In genomic region chr10:112848212-112848611, GRCh38 we compare ENCODE assay signal across 1 cellular context.
TF ChIP-seq lines count a peak whose summit lies in the region.

No MANE protein-coding gene starts in this region.

TF ChIP-seq in H1, 55 proteins besides CTCF, POLR2A, EP300 and RAD21 (continued from another document):
- TF ChIP-seq, protein P1, sequence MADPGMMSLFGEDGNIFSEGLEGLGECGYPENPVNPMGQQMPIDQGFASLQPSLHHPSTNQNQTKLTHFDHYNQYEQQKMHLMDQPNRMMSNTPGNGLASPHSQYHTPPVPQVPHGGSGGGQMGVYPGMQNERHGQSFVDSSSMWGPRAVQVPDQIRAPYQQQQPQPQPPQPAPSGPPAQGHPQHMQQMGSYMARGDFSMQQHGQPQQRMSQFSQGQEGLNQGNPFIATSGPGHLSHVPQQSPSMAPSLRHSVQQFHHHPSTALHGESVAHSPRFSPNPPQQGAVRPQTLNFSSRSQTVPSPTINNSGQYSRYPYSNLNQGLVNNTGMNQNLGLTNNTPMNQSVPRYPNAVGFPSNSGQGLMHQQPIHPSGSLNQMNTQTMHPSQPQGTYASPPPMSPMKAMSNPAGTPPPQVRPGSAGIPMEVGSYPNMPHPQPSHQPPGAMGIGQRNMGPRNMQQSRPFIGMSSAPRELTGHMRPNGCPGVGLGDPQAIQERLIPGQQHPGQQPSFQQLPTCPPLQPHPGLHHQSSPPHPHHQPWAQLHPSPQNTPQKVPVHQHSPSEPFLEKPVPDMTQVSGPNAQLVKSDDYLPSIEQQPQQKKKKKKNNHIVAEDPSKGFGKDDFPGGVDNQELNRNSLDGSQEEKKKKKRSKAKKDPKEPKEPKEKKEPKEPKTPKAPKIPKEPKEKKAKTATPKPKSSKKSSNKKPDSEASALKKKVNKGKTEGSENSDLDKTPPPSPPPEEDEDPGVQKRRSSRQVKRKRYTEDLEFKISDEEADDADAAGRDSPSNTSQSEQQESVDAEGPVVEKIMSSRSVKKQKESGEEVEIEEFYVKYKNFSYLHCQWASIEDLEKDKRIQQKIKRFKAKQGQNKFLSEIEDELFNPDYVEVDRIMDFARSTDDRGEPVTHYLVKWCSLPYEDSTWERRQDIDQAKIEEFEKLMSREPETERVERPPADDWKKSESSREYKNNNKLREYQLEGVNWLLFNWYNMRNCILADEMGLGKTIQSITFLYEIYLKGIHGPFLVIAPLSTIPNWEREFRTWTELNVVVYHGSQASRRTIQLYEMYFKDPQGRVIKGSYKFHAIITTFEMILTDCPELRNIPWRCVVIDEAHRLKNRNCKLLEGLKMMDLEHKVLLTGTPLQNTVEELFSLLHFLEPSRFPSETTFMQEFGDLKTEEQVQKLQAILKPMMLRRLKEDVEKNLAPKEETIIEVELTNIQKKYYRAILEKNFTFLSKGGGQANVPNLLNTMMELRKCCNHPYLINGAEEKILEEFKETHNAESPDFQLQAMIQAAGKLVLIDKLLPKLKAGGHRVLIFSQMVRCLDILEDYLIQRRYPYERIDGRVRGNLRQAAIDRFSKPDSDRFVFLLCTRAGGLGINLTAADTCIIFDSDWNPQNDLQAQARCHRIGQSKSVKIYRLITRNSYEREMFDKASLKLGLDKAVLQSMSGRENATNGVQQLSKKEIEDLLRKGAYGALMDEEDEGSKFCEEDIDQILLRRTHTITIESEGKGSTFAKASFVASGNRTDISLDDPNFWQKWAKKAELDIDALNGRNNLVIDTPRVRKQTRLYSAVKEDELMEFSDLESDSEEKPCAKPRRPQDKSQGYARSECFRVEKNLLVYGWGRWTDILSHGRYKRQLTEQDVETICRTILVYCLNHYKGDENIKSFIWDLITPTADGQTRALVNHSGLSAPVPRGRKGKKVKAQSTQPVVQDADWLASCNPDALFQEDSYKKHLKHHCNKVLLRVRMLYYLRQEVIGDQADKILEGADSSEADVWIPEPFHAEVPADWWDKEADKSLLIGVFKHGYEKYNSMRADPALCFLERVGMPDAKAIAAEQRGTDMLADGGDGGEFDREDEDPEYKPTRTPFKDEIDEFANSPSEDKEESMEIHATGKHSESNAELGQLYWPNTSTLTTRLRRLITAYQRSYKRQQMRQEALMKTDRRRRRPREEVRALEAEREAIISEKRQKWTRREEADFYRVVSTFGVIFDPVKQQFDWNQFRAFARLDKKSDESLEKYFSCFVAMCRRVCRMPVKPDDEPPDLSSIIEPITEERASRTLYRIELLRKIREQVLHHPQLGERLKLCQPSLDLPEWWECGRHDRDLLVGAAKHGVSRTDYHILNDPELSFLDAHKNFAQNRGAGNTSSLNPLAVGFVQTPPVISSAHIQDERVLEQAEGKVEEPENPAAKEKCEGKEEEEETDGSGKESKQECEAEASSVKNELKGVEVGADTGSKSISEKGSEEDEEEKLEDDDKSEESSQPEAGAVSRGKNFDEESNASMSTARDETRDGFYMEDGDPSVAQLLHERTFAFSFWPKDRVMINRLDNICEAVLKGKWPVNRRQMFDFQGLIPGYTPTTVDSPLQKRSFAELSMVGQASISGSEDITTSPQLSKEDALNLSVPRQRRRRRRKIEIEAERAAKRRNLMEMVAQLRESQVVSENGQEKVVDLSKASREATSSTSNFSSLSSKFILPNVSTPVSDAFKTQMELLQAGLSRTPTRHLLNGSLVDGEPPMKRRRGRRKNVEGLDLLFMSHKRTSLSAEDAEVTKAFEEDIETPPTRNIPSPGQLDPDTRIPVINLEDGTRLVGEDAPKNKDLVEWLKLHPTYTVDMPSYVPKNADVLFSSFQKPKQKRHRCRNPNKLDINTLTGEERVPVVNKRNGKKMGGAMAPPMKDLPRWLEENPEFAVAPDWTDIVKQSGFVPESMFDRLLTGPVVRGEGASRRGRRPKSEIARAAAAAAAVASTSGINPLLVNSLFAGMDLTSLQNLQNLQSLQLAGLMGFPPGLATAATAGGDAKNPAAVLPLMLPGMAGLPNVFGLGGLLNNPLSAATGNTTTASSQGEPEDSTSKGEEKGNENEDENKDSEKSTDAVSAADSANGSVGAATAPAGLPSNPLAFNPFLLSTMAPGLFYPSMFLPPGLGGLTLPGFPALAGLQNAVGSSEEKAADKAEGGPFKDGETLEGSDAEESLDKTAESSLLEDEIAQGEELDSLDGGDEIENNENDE (IDR thresholded peaks at IDR 0.05; ENCODE audit: insufficient replicate concordance, low read length) = no peak
- TF ChIP-seq TCF12 (IDR thresholded peaks at IDR 0.05; ENCODE audit: low read depth, low read length) (no peak), CTBP2 (IDR thresholded peaks at IDR 0.05; ENCODE audit: borderline replicate concordance, insufficient read depth, insufficient read length, low read length) (no peak), ATF2 (IDR thresholded peaks at IDR 0.05; ENCODE audit: low read length) (no peak), SP1 (IDR thresholded peaks at IDR 0.05; ENCODE audit: low read depth, low read length) (no peak), TEAD4 (IDR thresholded peaks at IDR 0.05; ENCODE audit: low read depth, low read length) (no peak), GABPA (IDR thresholded peaks at IDR 0.05; ENCODE audit: borderline replicate concordance, insufficient read depth, low read length) (no peak), ZNF274 (IDR thresholded peaks at IDR 0.05; ENCODE audit: borderline replicate concordance, extremely low read depth, low read length) (no peak), CBX5 (IDR thresholded peaks at IDR 0.05; ENCODE audit: low read depth, low read length) (no peak), NANOG (IDR thresholded peaks at IDR 0.05; ENCODE audit: insufficient read depth, low read depth, low read length, poor library complexity, severe bottlenecking) (no peak)
- TF ChIP-seq, protein P2, sequence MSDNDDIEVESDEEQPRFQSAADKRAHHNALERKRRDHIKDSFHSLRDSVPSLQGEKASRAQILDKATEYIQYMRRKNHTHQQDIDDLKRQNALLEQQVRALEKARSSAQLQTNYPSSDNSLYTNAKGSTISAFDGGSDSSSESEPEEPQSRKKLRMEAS (IDR thresholded peaks at IDR 0.05) = no peak
